31 cellular contexts compared by ENCODE assay signal in genomic region chr18:9993846-9994660, GRCh38.
A peak's percentile ranks its signal among the peaks of the same experiment; 100 is the strongest.
DNase-seq lines count a peak whose midpoint lies in the region; ATAC-seq and TF ChIP-seq lines count a peak whose summit lies in the region.
"Had no signal": no experiment of that assay in that cellular context is flagged by ENCODE, and none has a peak within 500 bp of the region (broad histone marks: within the 10 kb centered on the region; RNA-seq: fewer than 3 reads in every experiment).

No MANE protein-coding gene starts in this region.

- peak in 1 of 4 donors; percentile 48 for DNase-seq in body of pancreas
- no peak for DNase-seq in hepatocyte (ENCODE audit: low spot score)
- peak; percentile 18 for DNase-seq in midbrain (lab: John Stamatoyannopoulos, UW)
- peak in 1 of 2 donors; percentile 33 for DNase-seq in uterus
- no peak for DNase-seq in iPS-NIHi7 (ENCODE audit: extremely low spot score)
- DNase-seq in activated naive CD4-positive, alpha-beta T cell treated with anti-CD3 and anti-CD28 coated beads, Interleukin-2, amount 10 ng/mL, durations not matched to agents 7 days and 5 days: no peak
- DNase-seq: activated CD4-positive, alpha-beta T cell treated with anti-CD3 and anti-CD28 coated beads, Interleukin-2, amount 50 U/mL, for 4 hours; activated CD8-positive, alpha-beta memory T cell treated with anti-CD3 and anti-CD28 coated beads, Interleukin-2, amount 10 ng/mL, durations not matched to agents 7 days and 5 days; activated gamma-delta T cell treated with Interleukin-2 at 50 U/mL for 16 hours; activated T-cell treated with anti-CD3 and anti-CD28 coated beads, Interleukin-2, amount 50 U/mL, for 4 hours; central memory CD4-positive, alpha-beta T cell; DMS153; left ventricle myocardium inferior; MM.1S; natural killer cell; NCI-H1417; NCI-H2029 treated with DMSO at 0.1 percent for 48 hours; NCI-H526; NK-92 treated with Interleukin-12 subunit alpha and Interleukin-12 subunit beta, amount 100 ng/mL, for 24 hours; spleen; stimulated activated CD8-positive, alpha-beta memory T cell treated with anti-CD3 and anti-CD28 coated beads, Interleukin-4, amount 100 ng/mL, for 48 hours; testis had no signal

- 11 to 25% methylated on average over 18 of the region's 18 CpGs for WGBS in body of pancreas, 2 donors
- WGBS in hepatocyte (ENCODE audit: low lambda C conversion rate, missing lambda C conversion rate): 53% methylated on average over 18 of the region's 18 CpGs

- TF ChIP-seq CTCF in body of pancreas (IDR thresholded peaks at IDR 0.05) (no peak), hepatocyte (IDR thresholded peaks at IDR 0.05; ENCODE audit: poor library complexity) (no peak), uterus (IDR thresholded peaks at IDR 0.05) (no peak)

- H3K9me2 ChIP-seq in hepatocyte (replicated peaks; ENCODE audit: insufficient read depth): no peaks in the 10 kb centered on the region

- ATAC-seq in body of pancreas (peak; percentile 80), HG02973 (IDR thresholded peaks at IDR 0.05; ENCODE audit: unreplicated experiment) (no peak)
- ATAC-seq: activated CD8-positive, alpha-beta memory T cell treated with anti-CD3 and anti-CD28 coated beads, Interleukin-2, amount 10 ng/mL, durations not matched to agents 7 days and 5 days; activated T-cell treated with anti-CD3 and anti-CD28 coated beads, Interleukin-2, amount 50 U/mL, for 4 hours; GM12878; natural killer cell had no signal

- H3K27me3 Mint-ChIP-seq in activated naive CD4-positive, alpha-beta T cell treated with anti-CD3 and anti-CD28 coated beads, Interleukin-2, amount 10 ng/mL, durations not matched to agents 7 days and 5 days: peaks cover 4% of the 10 kb centered on the region

- H3K27me3 ChIP-seq in body of pancreas (no peaks in the 10 kb centered on the region), hepatocyte (no peaks in the 10 kb centered on the region), uterus (no peaks in the 10 kb centered on the region)
- H3K27me3 ChIP-seq: right atrium auricular region, testis had no signal

- CTCF ChIA-PET in activated naive CD4-positive, alpha-beta T cell treated with anti-CD3 and anti-CD28 coated beads, Interleukin-2, amount 10 ng/mL, durations not matched to agents 7 days and 5 days (lab: Charles Lee): no interaction called here

- H3K36me3 Mint-ChIP-seq in activated naive CD4-positive, alpha-beta T cell treated with anti-CD3 and anti-CD28 coated beads, Interleukin-2, amount 10 ng/mL, durations not matched to agents 7 days and 5 days: no peaks in the 10 kb centered on the region
- H3K36me3 Mint-ChIP-seq: activated CD8-positive, alpha-beta memory T cell treated with anti-CD3 and anti-CD28 coated beads, Interleukin-2, amount 10 ng/mL, durations not matched to agents 7 days and 5 days had no signal

- no peak overlapping the region for H3K27ac Mint-ChIP-seq in activated naive CD4-positive, alpha-beta T cell treated with anti-CD3 and anti-CD28 coated beads, Interleukin-2, amount 10 ng/mL, durations not matched to agents 7 days and 5 days
- H3K27ac Mint-ChIP-seq: activated CD8-positive, alpha-beta memory T cell treated with anti-CD3 and anti-CD28 coated beads, Interleukin-2, amount 10 ng/mL, durations not matched to agents 7 days and 5 days; dendritic cell treated with granulocyte-macrophage colony-stimulating factor and Interleukin-4, amounts not matched to agents 40 ng/mL and 50 ng/mL, for 4 days; natural killer cell; stimulated activated naive CD8-positive, alpha-beta T cell treated with anti-CD3 and anti-CD28 coated beads, Interleukin-15, Interleukin-2, amounts not matched to agents 100 ng/mL and 50 ng/mL, for 24 hours; T-helper 1 cell treated with Interleukin-12 subunit alpha and Interleukin-12 subunit beta and Interleukin-4 antibody, amounts not matched to agents 30 μg/mL and 1 μg/mL, for 36 hours had no signal

- peaks cover 10% of the 10 kb centered on the region for H3K9me3 Mint-ChIP-seq in activated naive CD4-positive, alpha-beta T cell treated with anti-CD3 and anti-CD28 coated beads, Interleukin-2, amount 10 ng/mL, durations not matched to agents 7 days and 5 days

- H3K9me3 ChIP-seq in body of pancreas: no peaks in the 10 kb centered on the region
- H3K9me3 ChIP-seq in hepatocyte (ENCODE audit: low read depth): no peaks in the 10 kb centered on the region
- no peaks in the 10 kb centered on the region for H3K9me3 ChIP-seq in uterus
- H3K9me3 ChIP-seq: testis had no signal

- intact Hi-C loops in body of pancreas (cut with DNase I) (no loop called here), uterus (cut with DNase I; ENCODE audit: low total_unique reads) (loop anchor here (10.0 kb wide), 1 partner anchor 151 kb away; no protein-coding TSS in a partner anchor)

- H3K4me1 ChIP-seq in body of pancreas (peaks cover 41% of the 10 kb centered on the region), hepatocyte (ENCODE audit: insufficient read depth) (peaks cover 22% of the 10 kb centered on the region), uterus (peaks cover 4% of the 10 kb centered on the region in 2 donors)
- H3K4me1 ChIP-seq: parathyroid adenoma had no signal

- H3K4me3 ChIP-seq in body of pancreas (no peak overlapping the region), hepatocyte (no peak overlapping the region), uterus (no peak overlapping the region)
- H3K4me3 ChIP-seq: GM12878, left ventricle myocardium inferior, right atrium auricular region, SK-N-MC, spleen, testis had no signal

- no peaks in the 10 kb centered on the region for H4K20me1 ChIP-seq in hepatocyte (ENCODE audit: insufficient read depth, poor library complexity, severe bottlenecking)

- no peak overlapping the region for H3K4me3 Mint-ChIP-seq in activated naive CD4-positive, alpha-beta T cell treated with anti-CD3 and anti-CD28 coated beads, Interleukin-2, amount 10 ng/mL, durations not matched to agents 7 days and 5 days
- H3K4me3 Mint-ChIP-seq: activated CD8-positive, alpha-beta memory T cell treated with anti-CD3 and anti-CD28 coated beads, Interleukin-2, amount 10 ng/mL, durations not matched to agents 7 days and 5 days; activated T-cell treated with anti-CD3 and anti-CD28 coated beads, Interleukin-2, amount 50 U/mL, for 4 hours; dendritic cell treated with granulocyte-macrophage colony-stimulating factor and Interleukin-4, amounts not matched to agents 40 ng/mL and 50 ng/mL, for 4 days; natural killer cell; stimulated activated naive CD8-positive, alpha-beta T cell treated with anti-CD3 and anti-CD28 coated beads, Interleukin-15, Interleukin-2, amounts not matched to agents 100 ng/mL and 50 ng/mL, for 24 hours; T-helper 1 cell treated with Interleukin-12 subunit alpha and Interleukin-12 subunit beta and Interleukin-4 antibody, amounts not matched to agents 30 μg/mL and 1 μg/mL, for 36 hours had no signal

- TF ChIP-seq POLR2A in body of pancreas (IDR thresholded peaks at IDR 0.05): peak in 2 of 3 donors; percentile 11 to 15
- TF ChIP-seq POLR2A in uterus (IDR thresholded peaks at IDR 0.05): no peak

- H3K4me2 ChIP-seq in hepatocyte: no peak overlapping the region

- no peaks in the 10 kb centered on the region for H3K4me1 Mint-ChIP-seq in activated naive CD4-positive, alpha-beta T cell treated with anti-CD3 and anti-CD28 coated beads, Interleukin-2, amount 10 ng/mL, durations not matched to agents 7 days and 5 days
- H3K4me1 Mint-ChIP-seq: activated CD8-positive, alpha-beta memory T cell treated with anti-CD3 and anti-CD28 coated beads, Interleukin-2, amount 10 ng/mL, durations not matched to agents 7 days and 5 days; natural killer cell had no signal

- no peak overlapping the region for H2AFZ ChIP-seq in hepatocyte
- H2AFZ ChIP-seq: parathyroid adenoma had no signal

- H3K36me3 ChIP-seq in body of pancreas (replicated peaks in 1 of 2; ENCODE audit: insufficient read depth in 1 of 2, low read depth in 2 of 2) (no peaks in the 10 kb centered on the region), hepatocyte (replicated peaks; ENCODE audit: insufficient read depth, low read depth) (no peaks in the 10 kb centered on the region), uterus (no peaks in the 10 kb centered on the region)
- H3K36me3 ChIP-seq: left ventricle myocardium inferior, right atrium auricular region, spleen had no signal

- peak overlapping the region; percentile 6 to 79 (median 66) for H3K27ac ChIP-seq in body of pancreas
- H3K27ac ChIP-seq in hepatocyte: peak overlapping the region; percentile 85
- H3K27ac ChIP-seq in uterus: peak overlapping the region; percentile 58 to 79
- H3K27ac ChIP-seq: HL-60, parathyroid adenoma, SK-N-MC, testis had no signal

- H3K79me2 ChIP-seq in hepatocyte: no peaks in the 10 kb centered on the region
- H3K79me2 ChIP-seq: parathyroid adenoma had no signal

Comparison
In these comparisons a context has a peak if more than half of its experiments do, and no peak if none do; other contexts are left out.
1. POLR2A ChIP-seq: peak in body of pancreas (2 of 3); none in uterus (0 of 2).
2. Peak in every context shown above with its lines, with median percentiles within 50 percentile points of each other: H3K27ac ChIP-seq.